ENCODE assay signal across 15 cellular contexts in genomic region chr18:63182861-63183260, GRCh38.
DNase-seq lines count a peak whose midpoint lies in the region; ATAC-seq, FAIRE-seq and TF ChIP-seq lines count a peak whose summit lies in the region.
"Had no signal": no experiment of that assay in that cellular context is flagged by ENCODE, and none has a peak within 500 bp of the region (broad histone marks: within the 10 kb centered on the region; RNA-seq: fewer than 3 reads in every experiment).

No MANE protein-coding gene starts in this region.

- no peak overlapping the region for H3K4me3 ChIP-seq in CD8-positive, alpha-beta T cell (ENCODE audit: low read depth, low read length)

- no peak for ATAC-seq in CD8-positive, alpha-beta T cell

- peaks cover 60% of the 10 kb centered on the region for H3K4me1 ChIP-seq in CD8-positive, alpha-beta T cell (ENCODE audit: insufficient read depth, low read length)

- no peaks in the 10 kb centered on the region for H3K27me3 Mint-ChIP-seq in CD8-positive, alpha-beta T cell (ENCODE audit: low read depth)
- no peaks in the 10 kb centered on the region for H3K27me3 Mint-ChIP-seq in activated T-helper 1 cell treated with anti-CD3 and anti-CD28 coated beads, Interleukin-12 subunit alpha, Interleukin-12 subunit beta, Interleukin-2, Interleukin-4 antibody, amounts not matched to agents 30 ng/mL and 10 ng/mL and 1 ng/mL, durations not matched to agents 14 hours and 24 hours and 36 hours (ENCODE audit: insufficient read depth)
- H3K27me3 Mint-ChIP-seq in nephron progenitor cell (ENCODE audit: low read depth, poor library complexity): peaks cover 14% of the 10 kb centered on the region

- CTCF ChIA-PET in CD8-positive, alpha-beta T cell (lab: Charles Lee): interaction anchor here (1.0 to 2.3 kb wide), 3 partner anchors 24 to 135 kb away, joined by 3 to 7 read pairs (median 4); no protein-coding TSS in a partner anchor

- no peak for DNase-seq in CD8-positive, alpha-beta T cell
- DNase-seq in GM18507 (ENCODE audit: extremely low spot score, insufficient read length, low read depth): no peak
- DNase-seq in activated T-helper 1 cell treated with anti-CD3 and anti-CD28 coated beads, Interleukin-12 subunit alpha, Interleukin-12 subunit beta, Interleukin-2, Interleukin-4 antibody, amounts not matched to agents 30 ng/mL and 10 ng/mL and 1 ng/mL, durations not matched to agents 14 hours and 24 hours and 36 hours (ENCODE audit: low spot score): no peak
- no peak for DNase-seq in nephron progenitor cell
- no peak for DNase-seq in GM20000 (ENCODE audit: low spot score)
- no peak for DNase-seq in GF-D8 (lab: John Stamatoyannopoulos, UW)
- DNase-seq in anterior cingulate cortex (lab: John Stamatoyannopoulos, UW): no peak
- DNase-seq: activated naive CD4-positive, alpha-beta T cell; NCI-H1105; NCI-H446; RPMI8226; stimulated activated CD4-positive, alpha-beta T cell treated with anti-CD3 and anti-CD28 coated beads, Interleukin-2, amount 100 ng/mL, for 48 hours; T-helper 2 cell had no signal

- H3K4me3 Mint-ChIP-seq in CD8-positive, alpha-beta T cell: no peak overlapping the region
- no peak overlapping the region for H3K4me3 Mint-ChIP-seq in activated T-helper 1 cell treated with anti-CD3 and anti-CD28 coated beads, Interleukin-12 subunit alpha, Interleukin-12 subunit beta, Interleukin-2, Interleukin-4 antibody, amounts not matched to agents 30 ng/mL and 10 ng/mL and 1 ng/mL, durations not matched to agents 14 hours and 24 hours and 36 hours
- H3K4me3 Mint-ChIP-seq in nephron progenitor cell: peak overlapping the region; percentile 11
- H3K4me3 Mint-ChIP-seq: CD14-positive monocyte had no signal

- no peak overlapping the region for H3K27ac ChIP-seq in CD8-positive, alpha-beta T cell (ENCODE audit: low read depth, low read length)

- peak overlapping the region; percentile 67 for H3K27ac Mint-ChIP-seq in CD8-positive, alpha-beta T cell
- H3K27ac Mint-ChIP-seq in activated T-helper 1 cell treated with anti-CD3 and anti-CD28 coated beads, Interleukin-12 subunit alpha, Interleukin-12 subunit beta, Interleukin-2, Interleukin-4 antibody, amounts not matched to agents 30 ng/mL and 10 ng/mL and 1 ng/mL, durations not matched to agents 14 hours and 24 hours and 36 hours: peak overlapping the region; percentile 10
- H3K27ac Mint-ChIP-seq in nephron progenitor cell: no peak overlapping the region

- intact Hi-C loops in CD8-positive, alpha-beta T cell (cut with DNase I, micrococcal nuclease): no loop called here
- intact Hi-C loops in activated T-helper 1 cell treated with anti-CD3 and anti-CD28 coated beads, Interleukin-12 subunit alpha, Interleukin-12 subunit beta, Interleukin-2, Interleukin-4 antibody, amounts not matched to agents 30 ng/mL and 10 ng/mL and 1 ng/mL, durations not matched to agents 14 hours and 24 hours and 36 hours (cut with micrococcal nuclease): no loop called here

- TF ChIP-seq CTCF in CD8-positive, alpha-beta T cell (IDR thresholded peaks at IDR 0.05): no peak
- TF ChIP-seq CTCF in nephron progenitor cell (IDR thresholded peaks at IDR 0.05) (no peak), GM20000 (IDR thresholded peaks at IDR 0.05; ENCODE audit: extremely low read depth, missing control alignments) (no peak)

- H3K36me3 ChIP-seq in CD8-positive, alpha-beta T cell (ENCODE audit: insufficient read depth, low read length): no peaks in the 10 kb centered on the region

- H3K9me3 ChIP-seq in CD8-positive, alpha-beta T cell (ENCODE audit: low read length): no peaks in the 10 kb centered on the region

- POLR2A ChIA-PET in CD8-positive, alpha-beta T cell (lab: Charles Lee): no interaction called here

- H3K36me3 Mint-ChIP-seq in CD8-positive, alpha-beta T cell: peaks cover 24% of the 10 kb centered on the region
- H3K36me3 Mint-ChIP-seq in activated T-helper 1 cell treated with anti-CD3 and anti-CD28 coated beads, Interleukin-12 subunit alpha, Interleukin-12 subunit beta, Interleukin-2, Interleukin-4 antibody, amounts not matched to agents 30 ng/mL and 10 ng/mL and 1 ng/mL, durations not matched to agents 14 hours and 24 hours and 36 hours (ENCODE audit: low read depth): peaks cover 34% of the 10 kb centered on the region
- no peaks in the 10 kb centered on the region for H3K36me3 Mint-ChIP-seq in nephron progenitor cell (ENCODE audit: low read depth)

- no peaks in the 10 kb centered on the region for H3K27me3 ChIP-seq in CD8-positive, alpha-beta T cell (ENCODE audit: insufficient read depth, low read length)

- H3K9me3 Mint-ChIP-seq in CD8-positive, alpha-beta T cell: no peaks in the 10 kb centered on the region
- no peaks in the 10 kb centered on the region for H3K9me3 Mint-ChIP-seq in activated T-helper 1 cell treated with anti-CD3 and anti-CD28 coated beads, Interleukin-12 subunit alpha, Interleukin-12 subunit beta, Interleukin-2, Interleukin-4 antibody, amounts not matched to agents 30 ng/mL and 10 ng/mL and 1 ng/mL, durations not matched to agents 14 hours and 24 hours and 36 hours
- no peaks in the 10 kb centered on the region for H3K9me3 Mint-ChIP-seq in nephron progenitor cell

- peak; percentile 41 for FAIRE-seq in GM18507 (lab: Jason Lieb, UNC)
- FAIRE-seq: keratinocyte had no signal

- peaks cover 75% of the 10 kb centered on the region for H3K4me1 Mint-ChIP-seq in CD8-positive, alpha-beta T cell (ENCODE audit: low read depth)
- peaks cover 48% of the 10 kb centered on the region for H3K4me1 Mint-ChIP-seq in activated T-helper 1 cell treated with anti-CD3 and anti-CD28 coated beads, Interleukin-12 subunit alpha, Interleukin-12 subunit beta, Interleukin-2, Interleukin-4 antibody, amounts not matched to agents 30 ng/mL and 10 ng/mL and 1 ng/mL, durations not matched to agents 14 hours and 24 hours and 36 hours (ENCODE audit: low read depth)
- H3K4me1 Mint-ChIP-seq in nephron progenitor cell: peaks cover 87% of the 10 kb centered on the region
